ENCODE assay signal across 17 cellular contexts in the genomic region with DNA sequence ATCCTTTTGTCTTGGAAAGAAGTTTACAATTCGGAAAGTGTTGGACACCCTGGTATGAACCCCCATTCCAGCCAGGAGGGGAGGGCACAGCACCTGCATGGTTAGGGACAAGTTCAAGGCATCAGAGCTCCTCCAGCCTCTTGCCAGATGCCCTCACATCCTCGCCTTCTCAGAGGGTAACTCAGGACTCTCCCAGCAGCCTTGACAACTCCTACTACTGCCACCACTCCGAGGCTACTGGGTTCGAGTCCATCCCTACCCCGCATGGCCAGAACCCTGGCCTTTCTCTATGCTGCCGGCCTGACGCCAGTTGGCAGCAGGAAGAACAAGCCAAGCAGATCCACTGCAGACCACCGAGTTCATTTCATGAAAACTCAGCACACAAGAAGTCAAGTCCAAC. TPM values are rescaled to one million over a fixed set of nuclear protein-coding genes. Genes with fewer than 3 reads are reported as not detected.
DNase-seq lines count a peak whose midpoint lies in the region; ATAC-seq and TF ChIP-seq lines count a peak whose summit lies in the region.
"Had no signal": no experiment of that assay in that cellular context is flagged by ENCODE, and none has a peak within 500 bp of the region (broad histone marks: within the 10 kb centered on the region; RNA-seq: fewer than 3 reads in every experiment).

No MANE protein-coding gene starts in this region.

- no peak for TF ChIP-seq POLR2A in upper lobe of left lung (IDR thresholded peaks at IDR 0.05)

- H3K27me3 ChIP-seq in cardiac muscle cell (no peaks in the 10 kb centered on the region), upper lobe of left lung (no peaks in the 10 kb centered on the region)

- peak overlapping the region; percentile 2 for H3K27ac Mint-ChIP-seq in T-helper 17 cell
- peak overlapping the region in 6 of 10 donors; percentile 51 to 92 (median 81) for H3K27ac Mint-ChIP-seq in naive thymus-derived CD8-positive, alpha-beta T cell
- H3K27ac Mint-ChIP-seq: B cell had no signal

- peaks cover 18% of the 10 kb centered on the region for H3K4me1 Mint-ChIP-seq in T-helper 17 cell
- H3K4me1 Mint-ChIP-seq in naive thymus-derived CD8-positive, alpha-beta T cell: peaks cover 19 to 40% (median 28%) of the 10 kb centered on the region in 4 donors
- H3K4me1 Mint-ChIP-seq: B cell had no signal

- TF ChIP-seq EP300 in upper lobe of left lung (IDR thresholded peaks at IDR 0.05): no peak

- H3K4me1 ChIP-seq in cardiac muscle cell (ENCODE audit: low read depth) (peaks cover 32% of the 10 kb centered on the region), upper lobe of left lung (peaks cover 17 to 31% (median 27%) of the 10 kb centered on the region in 4 donors)

- no peak for DNase-seq in cardiac muscle cell (ENCODE audit: low read depth in 1 of 2, low spot score in 1 of 2)
- DNase-seq in left ventricle myocardium superior: no peak
- no peak for DNase-seq in T-helper 17 cell
- DNase-seq in naive thymus-derived CD8-positive, alpha-beta T cell: no peak
- DNase-seq in upper lobe of left lung: no peak
- DNase-seq in NCI-H2227 treated with DMSO at 0.1 percent for 48 hours (lab: John Stamatoyannopoulos, UW): no peak
- DNase-seq: ACHN; CD8-positive, alpha-beta memory T cell; GF-D8; KBM-7; NCI-H1092; NCI-H446 treated with DMSO at 0.1 percent for 48 hours; NCI-H748 treated with DMSO at 0.1 percent for 48 hours; PC-3 had no signal

- POLR2A ChIA-PET in naive thymus-derived CD8-positive, alpha-beta T cell (lab: Charles Lee): interaction anchor here (0.6 kb wide), 1 partner anchor 22 kb away, joined by 3 read pairs; no protein-coding TSS in a partner anchor

- H3K4me3 Mint-ChIP-seq in T-helper 17 cell: no peak overlapping the region
- peak overlapping the region in 1 of 10 donors; percentile 22 for H3K4me3 Mint-ChIP-seq in naive thymus-derived CD8-positive, alpha-beta T cell
- H3K4me3 Mint-ChIP-seq: B cell; CD8-positive, alpha-beta memory T cell had no signal

- H3K9me3 ChIP-seq in cardiac muscle cell (ENCODE audit: low read depth): no peaks in the 10 kb centered on the region
- no peaks in the 10 kb centered on the region for H3K9me3 ChIP-seq in T-helper 17 cell (ENCODE audit: control insufficient read depth, low read length, poor library complexity, severe bottlenecking)
- no peaks in the 10 kb centered on the region for H3K9me3 ChIP-seq in upper lobe of left lung

- ATAC-seq in left ventricle myocardium superior (no peak), T-helper 17 cell (no peak), upper lobe of left lung (ENCODE audit: low FRiP score in 2 of 2) (no peak), GM21367 (IDR thresholded peaks at IDR 0.05; ENCODE audit: unreplicated experiment) (no peak)
- ATAC-seq in naive thymus-derived CD8-positive, alpha-beta T cell: no peak
- ATAC-seq: PC-3 had no signal

- 92 to 93% methylated on average over 8 of the region's 8 CpGs for WGBS in upper lobe of left lung, 2 donors

- no peaks in the 10 kb centered on the region for H3K36me3 Mint-ChIP-seq in T-helper 17 cell (ENCODE audit: low read depth)
- peaks cover 8 to 41% (median 18%) of the 10 kb centered on the region in 3 donors for H3K36me3 Mint-ChIP-seq in naive thymus-derived CD8-positive, alpha-beta T cell

- H3K27ac ChIP-seq in cardiac muscle cell (peak overlapping the region; percentile 47), upper lobe of left lung (peak overlapping the region in 3 of 4 donors; percentile 1 to 19 (median 14))
- H3K27ac ChIP-seq: HL-60 had no signal

- intact Hi-C loops in left ventricle myocardium superior (cut with micrococcal nuclease): no loop called here

- H3K27me3 Mint-ChIP-seq in T-helper 17 cell: no peaks in the 10 kb centered on the region
- no peaks in the 10 kb centered on the region for H3K27me3 Mint-ChIP-seq in naive thymus-derived CD8-positive, alpha-beta T cell
- H3K27me3 Mint-ChIP-seq: B cell had no signal

- peaks cover 9% of the 10 kb centered on the region for H3K36me3 ChIP-seq in cardiac muscle cell
- peaks cover 0 to 36% (median 11%) of the 10 kb centered on the region in 4 donors for H3K36me3 ChIP-seq in upper lobe of left lung

- no peaks in the 10 kb centered on the region for H3K9me3 Mint-ChIP-seq in naive thymus-derived CD8-positive, alpha-beta T cell

- no peak overlapping the region for H3K4me3 ChIP-seq in cardiac muscle cell
- H3K4me3 ChIP-seq in upper lobe of left lung: no peak overlapping the region

- TF ChIP-seq CTCF in cardiac muscle cell (IDR thresholded peaks at IDR 0.05; ENCODE audit: low read depth, low read length) (no peak), upper lobe of left lung (IDR thresholded peaks at IDR 0.05) (no peak)

RNA-seq across cellular contexts. Expression of a gene that starts 34.1 kb away (rescaled TPM):
- 35.4 and 51.1 TPM in 2 replicates for total RNA-seq in cardiac muscle cell
- polyA plus RNA-seq in cardiac muscle cell: 15.0 and 22.3 TPM in 2 replicates
- 17.2 TPM for total RNA-seq in left ventricle myocardium superior
- total RNA-seq in T-helper 17 cell: 10 to 100 TPM; 28.4 to 31.6 TPM
- 10 to 100 TPM; 21.3 to 22.2 TPM for total RNA-seq in naive thymus-derived CD8-positive, alpha-beta T cell
- 1 to 10 TPM; 1.8 to 6.7 (median 3.0) TPM for polyA plus RNA-seq in naive thymus-derived CD8-positive, alpha-beta T cell
- 100 to 1,000 TPM in 1 of 6 donors, 10 to 100 TPM in 5; 48.0 to 135 (median 68.9) TPM for total RNA-seq in upper lobe of left lung
